ENCODE assay signal across 28 cellular contexts in genomic region chr2:112790305-112790704, GRCh38. TPM values are rescaled to one million over a fixed set of nuclear protein-coding genes. Genes with fewer than 3 reads are reported as not detected.
DNase-seq lines count a peak whose midpoint lies in the region; ATAC-seq, FAIRE-seq and TF ChIP-seq lines count a peak whose summit lies in the region.
"Had no signal": no experiment of that assay in that cellular context is flagged by ENCODE, and none has a peak within 500 bp of the region (broad histone marks: within the 10 kb centered on the region; RNA-seq: fewer than 3 reads in every experiment).

No MANE protein-coding gene starts in this region.

- in situ Hi-C loops in K562 (cut with MboI), result no loop called here

- DNase-seq in DMS53 (lab: John Stamatoyannopoulos, UW) (peak; percentile 13), DMS53 treated with DMSO at 0.1 percent for 48 hours (lab: John Stamatoyannopoulos, UW; ENCODE audit: unreplicated experiment) (no peak), K562 (ENCODE audit: extremely low read depth in 1 of 4, low spot score in 3 of 4) (no peak), right lobe of liver (no peak), AML-193 (lab: John Stamatoyannopoulos, UW) (no peak), heart left ventricle (no peak), mucosa of descending colon (no peak)
- DNase-seq: CD8-positive, alpha-beta T cell; DMS153; HCEC 1CT; IMR-90; NCI-H1092; NCI-H1417 treated with DMSO at 0.1 percent for 48 hours; NCI-H1694 treated with DMSO at 0.1 percent for 48 hours; NCI-H2081 treated with DMSO at 0.1 percent for 48 hours; NCI-H2171; NCI-H226; NCI-H510A; NCI-H69; RPMI8226; SK-N-SH; SW 1271 had no signal

- H3K36me3 ChIP-seq in K562 (ENCODE audit: control insufficient read depth, insufficient read depth, low read length) (no peaks in the 10 kb centered on the region), right lobe of liver (no peaks in the 10 kb centered on the region), heart left ventricle (no peaks in the 10 kb centered on the region), mucosa of descending colon (ENCODE audit: low read depth) (no peaks in the 10 kb centered on the region)

- POLR2A ChIA-PET in K562 (lab: Yijun Ruan, JAX), result interaction anchor here (1.7 kb wide), 1 partner anchor 11 kb away, joined by 5 read pairs; no protein-coding TSS in a partner anchor

- TF ChIP-seq POLR2A in K562 (conservative IDR thresholded peaks at IDR 0.05), result no peak
- no peak for TF ChIP-seq POLR2A in right lobe of liver (IDR thresholded peaks at IDR 0.05)
- TF ChIP-seq POLR2A in heart left ventricle (IDR thresholded peaks at IDR 0.05), result no peak

- H3K79me2 ChIP-seq in K562 (ENCODE audit: control insufficient read depth, insufficient read depth, low read length), result no peaks in the 10 kb centered on the region

- H3K27ac ChIP-seq in K562 (ENCODE audit: extremely low read depth, low read depth, low read length) (0 out of 3 replicates have a peak overlapping the region, but pooled peaks have one; percentile 5), right lobe of liver (no peak overlapping the region), heart left ventricle (no peak overlapping the region)
- H3K27ac ChIP-seq: 22Rv1, KMS-11 had no signal

- H3K9me1 ChIP-seq in K562 (ENCODE audit: control insufficient read depth, insufficient read depth, low read length), result no peaks in the 10 kb centered on the region

- H3K27me3 ChIP-seq in K562 (ENCODE audit: control insufficient read depth in 2 of 2, insufficient read depth in 2 of 2, low read length in 2 of 2), result no peaks in the 10 kb centered on the region
- H3K27me3 ChIP-seq in right lobe of liver, result no peaks in the 10 kb centered on the region
- no peaks in the 10 kb centered on the region for H3K27me3 ChIP-seq in heart left ventricle
- H3K27me3 ChIP-seq: BLaER1 treated with 17β-estradiol and CSF1 and Interleukin-3, amounts not matched to agents 10 nM and 100 nM had no signal

- no peak overlapping the region for H3K9ac ChIP-seq in K562 (ENCODE audit: insufficient read depth in 1 of 2, low read depth in 2 of 2, low read length in 2 of 2)
- H3K9ac ChIP-seq: BLaER1 treated with 17β-estradiol and CSF1 and Interleukin-3, amounts not matched to agents 10 nM and 100 nM; KMS-11; SK-N-SH had no signal

- WGBS in K562 (ENCODE audit: insufficient coverage, low coverage, missing lambda C conversion rate), result 68% methylated on average over 5 of the region's 5 CpGs
- 73% methylated on average over 5 of the region's 5 CpGs for WGBS in right lobe of liver (ENCODE audit: insufficient coverage, low coverage, low lambda C conversion rate, missing lambda C conversion rate)
- WGBS in heart left ventricle, 4 donors, result 94 to 98% (median 96%) methylated on average over 5 of the region's 5 CpGs

- CTCF ChIA-PET in K562 (lab: Yijun Ruan, JAX; ENCODE audit: low intra/inter-chr PET ratio), result no interaction called here

- TF ChIP-seq CTCF in K562 (IDR thresholded peaks at IDR 0.05 in 2 of 3, conservative IDR thresholded peaks at IDR 0.05 in 1 of 3; ENCODE audit: insufficient read depth in 2 of 3, low read depth in 1 of 3, low read length in 3 of 3) (no peak), right lobe of liver (IDR thresholded peaks at IDR 0.05) (no peak), heart left ventricle (IDR thresholded peaks at IDR 0.05) (no peak), mucosa of descending colon (IDR thresholded peaks at IDR 0.05) (no peak)

- H3K9me3 ChIP-seq in K562 (replicated peaks; ENCODE audit: control insufficient read depth, insufficient read depth, low read depth, low read length) (0 out of 2 replicates have a peak, but pooled peaks cover 4% of the 10 kb centered on the region), right lobe of liver (no peaks in the 10 kb centered on the region), heart left ventricle (no peaks in the 10 kb centered on the region), mucosa of descending colon (no peaks in the 10 kb centered on the region)
- H3K9me3 ChIP-seq: SK-N-SH had no signal

- no peak for ATAC-seq in K562
- ATAC-seq in right lobe of liver, result peak in 3 of 4 donors; percentile 31 to 55 (median 37)
- no peak for ATAC-seq in GM18519 (IDR thresholded peaks at IDR 0.05; ENCODE audit: low FRiP score, unreplicated experiment)
- no peak for ATAC-seq in heart left ventricle
- no peak for ATAC-seq in mucosa of descending colon
- ATAC-seq: CD8-positive, alpha-beta T cell had no signal

- no peaks in the 10 kb centered on the region for H4K20me1 ChIP-seq in K562 (replicated peaks; ENCODE audit: control insufficient read depth, insufficient read depth, low read length)
- H4K20me1 ChIP-seq: BLaER1 treated with 17β-estradiol and CSF1 and Interleukin-3, amounts not matched to agents 10 nM and 100 nM had no signal

- H2AFZ ChIP-seq in K562 (ENCODE audit: low read depth, low read length), result no peak overlapping the region

- BruUV-seq in K562 (replicated peaks; lab: Mats Ljungman, UMichigan), result no TSS peak

- no peak for TF ChIP-seq EP300 in K562 (IDR thresholded peaks at IDR 0.05; ENCODE audit: low read length)

- no peak overlapping the region for H3K4me3 ChIP-seq in K562
- no peak overlapping the region for H3K4me3 ChIP-seq in right lobe of liver
- H3K4me3 ChIP-seq in heart left ventricle, result no peak overlapping the region
- H3K4me3 ChIP-seq in mucosa of descending colon, result no peak overlapping the region
- H3K4me3 ChIP-seq: BLaER1 treated with 17β-estradiol and CSF1 and Interleukin-3, amounts not matched to agents 10 nM and 100 nM; GM23338 had no signal

- FAIRE-seq in K562 (lab: Jason Lieb, UNC), result no peak

- H3K4me1 ChIP-seq in K562 (replicated peaks in 1 of 2; ENCODE audit: control insufficient read depth in 2 of 2, insufficient read depth in 2 of 2, low read length in 2 of 2), result peaks cover 0 to 40% of the 10 kb centered on the region in 2 experiments; a peak in 4 of 5 replicates
- peaks cover 0 to 16% (median 2%) of the 10 kb centered on the region in 4 donors for H3K4me1 ChIP-seq in right lobe of liver
- H3K4me1 ChIP-seq in heart left ventricle, result peaks cover 0 to 38% (median 3%) of the 10 kb centered on the region in 12 donors
- no peaks in the 10 kb centered on the region for H3K4me1 ChIP-seq in mucosa of descending colon (ENCODE audit: low read depth)

- intact Hi-C loops in K562 (cut with micrococcal nuclease) (no loop called here), right lobe of liver (cut with DNase I) (no loop called here), heart left ventricle (cut with DNase I) (no loop called here), mucosa of descending colon (cut with DNase I, micrococcal nuclease) (no loop called here)

- no peak overlapping the region for H3K4me2 ChIP-seq in K562 (ENCODE audit: insufficient read depth, low read length)
- H3K4me2 ChIP-seq: BLaER1 treated with 17β-estradiol and CSF1 and Interleukin-3, amounts not matched to agents 10 nM and 100 nM; GM23338; KMS-11; SK-N-SH had no signal

- no peak for TF ChIP-seq RAD21 in K562 (CRISPR knock-in tag; conservative IDR thresholded peaks at IDR 0.05 in 1 of 2, IDR thresholded peaks at IDR 0.05 in 1 of 2)

RNA-seq across cellular contexts. Expression of gene IL1A, which starts 6.0 kb away (rescaled TPM):
- total RNA-seq in K562 (2011; cell fraction: chromatin; rRNA removed; ENCODE audit: low replicate concordance), result 0.32 TPM in 1 of 2 replicates, not detected in the other
- total RNA-seq in K562 (2011; cell fraction: nucleolus; rRNA removed), result not detected in 2 replicates
- 0.46 TPM in 1 of 2 replicates, not detected in the other for total RNA-seq in K562 (2011; cell fraction: nucleoplasm; rRNA removed)
- total RNA-seq in K562 (2014; rRNA removed) (0.14 TPM in 1 of 2 replicates, not detected in the other), K562 (2014; rRNA removed; fragmentation: Illumina TruSeq; extraction: Trizol) (0.15 and 0.19 TPM in 2 replicates), K562 (2015; rRNA removed; fragmentation: Illumina TruSeq; extraction: Trizol) (0.08 TPM in 1 of 2 replicates, not detected in the other), K562 (2021) (0.09 TPM in 1 of 2 replicates, not detected in the other), right lobe of liver (not detected), heart left ventricle (under 1 TPM in 1 of 9 donors, not detected in 8; 0.13 TPM), mucosa of descending colon (not detected)
- polyA plus RNA-seq in K562 (2011; rRNA removed) (0.07 and 0.09 TPM in 2 replicates), K562 (2014; fragmentation: Illumina TruSeq; extraction: Trizol) (0.08 and 0.15 TPM in 2 replicates), K562 (2014; fragmentation: Nextera tagmentation; extraction: Ambion mirVana) (under 1 TPM in 1 of 2 experiments, not detected in 1; 0.27 TPM), K562 (2014; rRNA removed) (0.03 TPM in 1 of 2 replicates, not detected in the other), heart left ventricle (not detected)
- polyA plus RNA-seq in K562 (2011; cell fraction: cytosol; rRNA removed), result 0.09 TPM in 1 of 2 replicates, not detected in the other
- 0.11 and 0.13 TPM in 2 replicates for polyA plus RNA-seq in K562 (2011; cell fraction: nucleus; rRNA removed)
- 0.30 and 1.4 TPM in 2 replicates for polyA plus RNA-seq in K562 (2012)
- 0.07 TPM in 1 of 2 replicates, not detected in the other for polyA minus RNA-seq in K562 (2011; rRNA and poly(A)+ RNA removed)
- polyA minus RNA-seq in K562 (2011; cell fraction: cytosol; rRNA and poly(A)+ RNA removed), result not detected in 2 replicates
- polyA minus RNA-seq in K562 (2011; cell fraction: nucleus; rRNA and poly(A)+ RNA removed), result not detected in 2 replicates
- total RNA-seq: CD8-positive, alpha-beta T cell; G401 had no signal
- polyA plus RNA-seq: SK-N-SH had no signal

RNA-seq across cellular contexts. Expression of gene CKAP2L, which starts 25.9 kb away (rescaled TPM):
- 12.0 and 31.2 TPM in 2 replicates for total RNA-seq in K562 (2011; cell fraction: chromatin; rRNA removed; ENCODE audit: low replicate concordance)
- total RNA-seq in K562 (2011; cell fraction: nucleolus; rRNA removed), result 9.5 and 10.3 TPM in 2 replicates
- total RNA-seq in K562 (2011; cell fraction: nucleoplasm; rRNA removed), result 20.5 and 28.5 TPM in 2 replicates
- total RNA-seq in K562 (2014; rRNA removed) (10.4 and 12.3 TPM in 2 replicates), K562 (2014; rRNA removed; fragmentation: Illumina TruSeq; extraction: Trizol) (14.2 and 16.9 TPM in 2 replicates), K562 (2015; rRNA removed; fragmentation: Illumina TruSeq; extraction: Trizol) (11.5 and 12.1 TPM in 2 replicates), K562 (2021) (17.6 and 18.6 TPM in 2 replicates), right lobe of liver (1 to 10 TPM in 2 of 6 experiments, under 1 TPM in 4; 0.20 to 1.4 (median 0.66) TPM), heart left ventricle (1 to 10 TPM in 1 of 9 donors, under 1 TPM in 5, not detected in 3; 0.10 to 4.5 (median 0.33) TPM), mucosa of descending colon (1 to 10 TPM; 1.2 to 9.5 (median 2.8) TPM)
- polyA plus RNA-seq in K562 (2011; rRNA removed) (15.8 and 18.5 TPM in 2 replicates), K562 (2014; fragmentation: Illumina TruSeq; extraction: Trizol) (20.3 and 21.9 TPM in 2 replicates), K562 (2014; fragmentation: Nextera tagmentation; extraction: Ambion mirVana) (10 to 100 TPM; 14.1 to 14.9 TPM), K562 (2014; rRNA removed) (10.9 and 13.2 TPM in 2 replicates), heart left ventricle (under 1 TPM in 1 of 2 donors, not detected in 1; 0.06 TPM)
- polyA plus RNA-seq in K562 (2011; cell fraction: cytosol; rRNA removed), result 2.9 and 6.0 TPM in 2 replicates
- 7.2 and 9.8 TPM in 2 replicates for polyA plus RNA-seq in K562 (2011; cell fraction: nucleus; rRNA removed)
- polyA plus RNA-seq in K562 (2012), result 12.2 and 19.9 TPM in 2 replicates
- polyA minus RNA-seq in K562 (2011; rRNA and poly(A)+ RNA removed), result 21.9 and 31.4 TPM in 2 replicates
- polyA minus RNA-seq in K562 (2011; cell fraction: cytosol; rRNA and poly(A)+ RNA removed), result 4.9 and 6.4 TPM in 2 replicates
- 12.3 and 21.2 TPM in 2 replicates for polyA minus RNA-seq in K562 (2011; cell fraction: nucleus; rRNA and poly(A)+ RNA removed)

RNA-seq across cellular contexts. Expression of gene IL1B, which starts 46.3 kb away (rescaled TPM):
- not detected in 2 replicates for total RNA-seq in K562 (2011; cell fraction: chromatin; rRNA removed; ENCODE audit: low replicate concordance)
- not detected in 2 replicates for total RNA-seq in K562 (2011; cell fraction: nucleolus; rRNA removed)
- total RNA-seq in K562 (2011; cell fraction: nucleoplasm; rRNA removed), result not detected in 2 replicates
- total RNA-seq in K562 (2014; rRNA removed), result not detected in 2 replicates
- not detected in 2 replicates for total RNA-seq in K562 (2014; rRNA removed; fragmentation: Illumina TruSeq; extraction: Trizol)
- 0.29 TPM in 1 of 2 replicates, not detected in the other for total RNA-seq in K562 (2015; rRNA removed; fragmentation: Illumina TruSeq; extraction: Trizol)
- not detected in 2 replicates for total RNA-seq in K562 (2021)
- 0.09 TPM in 1 of 2 replicates, not detected in the other for polyA plus RNA-seq in K562 (2011; rRNA removed)
- not detected in 2 replicates for polyA plus RNA-seq in K562 (2011; cell fraction: cytosol; rRNA removed)
- not detected in 2 replicates for polyA plus RNA-seq in K562 (2011; cell fraction: nucleus; rRNA removed)
- 0.06 and 0.13 TPM in 2 replicates for polyA plus RNA-seq in K562 (2012)
- polyA plus RNA-seq in K562 (2014; fragmentation: Illumina TruSeq; extraction: Trizol), result not detected in 2 replicates
- not detected for polyA plus RNA-seq in K562 (2014; fragmentation: Nextera tagmentation; extraction: Ambion mirVana)
- not detected in 2 replicates for polyA plus RNA-seq in K562 (2014; rRNA removed)
- not detected in 2 replicates for polyA minus RNA-seq in K562 (2011; rRNA and poly(A)+ RNA removed)
- not detected in 2 replicates for polyA minus RNA-seq in K562 (2011; cell fraction: cytosol; rRNA and poly(A)+ RNA removed)
- polyA minus RNA-seq in K562 (2011; cell fraction: nucleus; rRNA and poly(A)+ RNA removed), result not detected in 2 replicates
- total RNA-seq in right lobe of liver, result 1 to 10 TPM in 2 of 6 experiments, under 1 TPM in 3, not detected in 1; 0.19 to 4.1 (median 0.49) TPM
- 10 to 100 TPM in 1 of 9 donors, 1 to 10 TPM in 3, under 1 TPM in 1, not detected in 4; 0.68 to 12.3 (median 3.9) TPM for total RNA-seq in heart left ventricle
- under 1 TPM; 0.27 to 0.49 TPM for polyA plus RNA-seq in heart left ventricle
- 1 to 10 TPM; 2.1 to 6.4 (median 4.2) TPM for total RNA-seq in mucosa of descending colon
- total RNA-seq: G401, GM23338 had no signal
- polyA plus RNA-seq: GM23338 had no signal

Comparison
In these comparisons a context has a peak if more than half of its experiments do, and no peak if none do; other contexts are left out.
1. ATAC-seq: peak in right lobe of liver (3 of 4); none in K562 (single experiment), GM18519 (single experiment), heart left ventricle (0 of 4) and mucosa of descending colon (single experiment).